13 cellular contexts compared by ENCODE assay signal in genomic region chr12:91009319-91009950, GRCh38. TPM values are rescaled to one million over a fixed set of nuclear protein-coding genes. Genes with fewer than 3 reads are reported as not detected.
DNase-seq lines count a peak whose midpoint lies in the region; ATAC-seq and TF ChIP-seq lines count a peak whose summit lies in the region.
"Had no signal": no experiment of that assay in that cellular context is flagged by ENCODE, and none has a peak within 500 bp of the region (broad histone marks: within the 10 kb centered on the region; RNA-seq: fewer than 3 reads in every experiment).

No MANE protein-coding gene starts in this region.

- POLR2A ChIA-PET in activated CD8-positive, alpha-beta T cell treated with anti-CD3 and anti-CD28 coated beads for 36 hours (lab: Charles Lee), result no interaction called here
- POLR2A ChIA-PET in activated CD8-positive, alpha-beta T cell treated with anti-CD3 and anti-CD28 coated beads, Interleukin-2, amount 10 ng/mL, durations not matched to agents 7 days and 5 days (lab: Charles Lee), result no interaction called here
- POLR2A ChIA-PET in IMR-90 (lab: Charles Lee; ENCODE audit: unreplicated experiment), result no interaction called here

- no peaks in the 10 kb centered on the region for H3K27me3 ChIP-seq in IMR-90 (ENCODE audit: control insufficient read depth, insufficient read depth, low read length)

- H3K36me3 ChIP-seq in IMR-90 (ENCODE audit: control insufficient read depth, insufficient read depth, low read length), result no peaks in the 10 kb centered on the region

- H3K4ac ChIP-seq in IMR-90 (ENCODE audit: low read depth, low read length), result no peak overlapping the region

- no peak overlapping the region for H3K4me3 ChIP-seq in IMR-90 (ENCODE audit: insufficient read depth, low read depth, low read length)

- no peaks in the 10 kb centered on the region for H3K4me1 ChIP-seq in IMR-90 (ENCODE audit: control insufficient read depth, insufficient read depth, low read length)

- no peak overlapping the region for H2BK20ac ChIP-seq in IMR-90 (ENCODE audit: low read depth, low read length)

- H3K23ac ChIP-seq in IMR-90 (ENCODE audit: low read depth, low read length), result no peak overlapping the region

- H3K27me3 Mint-ChIP-seq in activated CD8-positive, alpha-beta T cell treated with anti-CD3 and anti-CD28 coated beads for 36 hours, result peaks cover 10% of the 10 kb centered on the region
- H3K27me3 Mint-ChIP-seq in activated CD8-positive, alpha-beta T cell treated with anti-CD3 and anti-CD28 coated beads, Interleukin-2, amount 10 ng/mL, durations not matched to agents 7 days and 5 days (ENCODE audit: low read depth), result peaks cover 28% of the 10 kb centered on the region

- WGBS in IMR-90 (ENCODE audit: extremely low coverage in 2 of 2, insufficient read length in 1 of 2), 2 experiments, result 40% methylated on average over 1 of the region's 1 CpG; no CpG with 5 or more reads in 1 of the 2 experiments

- H3K9me3 Mint-ChIP-seq in activated CD8-positive, alpha-beta T cell treated with anti-CD3 and anti-CD28 coated beads for 36 hours, result no peaks in the 10 kb centered on the region
- H3K9me3 Mint-ChIP-seq in activated CD8-positive, alpha-beta T cell treated with anti-CD3 and anti-CD28 coated beads, Interleukin-2, amount 10 ng/mL, durations not matched to agents 7 days and 5 days (ENCODE audit: insufficient read depth), result no peaks in the 10 kb centered on the region
- H3K9me3 Mint-ChIP-seq: stimulated activated naive CD8-positive, alpha-beta T cell treated with anti-CD3 and anti-CD28 coated beads, Interleukin-15, Interleukin-2, amounts not matched to agents 100 ng/mL and 50 ng/mL, for 24 hours had no signal

- dilution Hi-C loops in IMR-90 (cut with HindIII; ENCODE audit: low sequenced_read_pairs, unreplicated experiment), result no loop called here

- H4K8ac ChIP-seq in IMR-90 (ENCODE audit: low read depth in 2 of 2, low read length in 2 of 2), result no peak overlapping the region

- intact Hi-C loops in activated CD8-positive, alpha-beta T cell treated with anti-CD3 and anti-CD28 coated beads for 36 hours (cut with micrococcal nuclease), result no loop called here
- intact Hi-C loops in IMR-90 (cut with micrococcal nuclease), result loop anchor here (5.0 kb wide), 1 partner anchor 48 kb away; the partner anchor contains the start of gene KERA

- no peaks in the 10 kb centered on the region for H3K9me1 ChIP-seq in IMR-90 (ENCODE audit: insufficient read depth, low read length)

- no peak overlapping the region for H2BK5ac ChIP-seq in IMR-90 (ENCODE audit: low read depth, low read length, poor library complexity, severe bottlenecking)

- BruUV-seq in IMR-90 (replicated peaks; lab: Mats Ljungman, UMichigan), result no TSS peak

- no peaks in the 10 kb centered on the region for H3K9me3 ChIP-seq in IMR-90 (ENCODE audit: control insufficient read depth, insufficient read depth, low read length)

- no peak overlapping the region for H3K27ac ChIP-seq in IMR-90 (ENCODE audit: insufficient read depth, low read length)

- H3K27ac Mint-ChIP-seq in activated CD8-positive, alpha-beta T cell treated with anti-CD3 and anti-CD28 coated beads for 36 hours, result no peak overlapping the region
- no peak overlapping the region for H3K27ac Mint-ChIP-seq in activated CD8-positive, alpha-beta T cell treated with anti-CD3 and anti-CD28 coated beads, Interleukin-2, amount 10 ng/mL, durations not matched to agents 7 days and 5 days
- H3K27ac Mint-ChIP-seq: stimulated activated naive CD8-positive, alpha-beta T cell treated with anti-CD3 and anti-CD28 coated beads, Interleukin-15, Interleukin-2, amounts not matched to agents 100 ng/mL and 50 ng/mL, for 24 hours had no signal

- CTCF ChIA-PET in activated CD8-positive, alpha-beta T cell treated with anti-CD3 and anti-CD28 coated beads for 36 hours (lab: Charles Lee), result no interaction called here
- CTCF ChIA-PET in activated CD8-positive, alpha-beta T cell treated with anti-CD3 and anti-CD28 coated beads, Interleukin-2, amount 10 ng/mL, durations not matched to agents 7 days and 5 days (lab: Charles Lee), result interaction anchor here (0.9 kb wide), 1 partner anchor 22 kb away, joined by 3 read pairs; no protein-coding TSS in a partner anchor
- CTCF ChIA-PET in IMR-90 (lab: Yijun Ruan, JAX), result interaction anchor here (1.0 kb wide), 1 partner anchor 9 kb away, joined by 4 read pairs; no protein-coding TSS in a partner anchor

- no peaks in the 10 kb centered on the region for H4K20me1 ChIP-seq in IMR-90 (ENCODE audit: insufficient read depth, low read length)

- H2BK120ac ChIP-seq in IMR-90 (ENCODE audit: low read depth, low read length), result no peak overlapping the region

- no peak overlapping the region for H2AFZ ChIP-seq in IMR-90 (replicated peaks; ENCODE audit: low read length, poor library complexity)

- H3K9ac ChIP-seq in IMR-90 (ENCODE audit: low read depth, low read length), result no peak overlapping the region

- no peak overlapping the region for H4K91ac ChIP-seq in IMR-90 (ENCODE audit: insufficient read depth, low read depth, low read length)

- no peaks in the 10 kb centered on the region for H3K36me3 Mint-ChIP-seq in activated CD8-positive, alpha-beta T cell treated with anti-CD3 and anti-CD28 coated beads for 36 hours (ENCODE audit: low read depth)
- H3K36me3 Mint-ChIP-seq in activated CD8-positive, alpha-beta T cell treated with anti-CD3 and anti-CD28 coated beads, Interleukin-2, amount 10 ng/mL, durations not matched to agents 7 days and 5 days (ENCODE audit: low read depth), result no peaks in the 10 kb centered on the region

- no peak overlapping the region for H3K18ac ChIP-seq in IMR-90 (ENCODE audit: low read depth, low read length)

- H3K56ac ChIP-seq in IMR-90 (ENCODE audit: extremely low read depth, insufficient read depth, low read length), result no peak overlapping the region

- peak; percentile 34 for ATAC-seq in activated CD8-positive, alpha-beta T cell treated with anti-CD3 and anti-CD28 coated beads for 36 hours
- ATAC-seq in activated CD8-positive, alpha-beta T cell treated with anti-CD3 and anti-CD28 coated beads, Interleukin-2, amount 10 ng/mL, durations not matched to agents 7 days and 5 days, result no peak
- peak; percentile 84 for ATAC-seq in HG02759 (IDR thresholded peaks at IDR 0.05; ENCODE audit: unreplicated experiment)
- ATAC-seq in IMR-90 (ENCODE audit: low read depth), result no peak
- peak; percentile 28 for ATAC-seq in stimulated activated naive CD8-positive, alpha-beta T cell treated with anti-CD3 and anti-CD28 coated beads, Interleukin-15, Interleukin-2, amounts not matched to agents 100 U/mL and 50 U/mL, for 24 hours

- H4K5ac ChIP-seq in IMR-90 (ENCODE audit: low read depth, low read length), result no peak overlapping the region

- in situ Hi-C loops in IMR-90 (cut with MboI; ENCODE audit: low sequenced_read_pairs), result no loop called here

- no peak for TF ChIP-seq RAD21 in IMR-90 (IDR thresholded peaks at IDR 0.05; ENCODE audit: low read length)

- H2AK5ac ChIP-seq in IMR-90 (ENCODE audit: low read depth, low read length), result no peak overlapping the region

- H3K79me1 ChIP-seq in IMR-90 (ENCODE audit: low read depth in 1 of 2, low read length in 2 of 2), result no peaks in the 10 kb centered on the region

- H3K4me2 ChIP-seq in IMR-90 (ENCODE audit: low read depth, low read length), result no peak overlapping the region

- no peak overlapping the region for H2AK9ac ChIP-seq in IMR-90 (replicated peaks; ENCODE audit: low read depth, low read length, poor library complexity)

- DNase-seq in activated CD8-positive, alpha-beta T cell treated with anti-CD3 and anti-CD28 coated beads for 36 hours, result no peak
- no peak for DNase-seq in activated CD8-positive, alpha-beta T cell treated with anti-CD3 and anti-CD28 coated beads, Interleukin-2, amount 10 ng/mL, durations not matched to agents 7 days and 5 days
- DNase-seq in IMR-90 (peak; percentile 41), SIG-M5 treated with dmso at 0.1 percent for 504 hours (lab: John Stamatoyannopoulos, UW; ENCODE audit: unreplicated experiment) (no peak), cerebellar cortex (ENCODE audit: low spot score) (no peak)
- DNase-seq in stimulated activated naive CD8-positive, alpha-beta T cell treated with anti-CD3 and anti-CD28 coated beads, Interleukin-15, Interleukin-2, amounts not matched to agents 100 U/mL and 50 U/mL, for 24 hours, result no peak
- no peak for DNase-seq in effector CD8-positive, alpha-beta T cell (lab: John Stamatoyannopoulos, UW)
- DNase-seq: activated CD4-positive, CD25-positive, alpha-beta regulatory T cell; cerebellar nuclear complex; NCI-H446 treated with DMSO at 0.1 percent for 48 hours had no signal

- TF ChIP-seq CTCF in activated CD8-positive, alpha-beta T cell treated with anti-CD3 and anti-CD28 coated beads for 36 hours (IDR thresholded peaks at IDR 0.05), result no peak
- TF ChIP-seq CTCF in IMR-90 (conservative IDR thresholded peaks at IDR 0.05; ENCODE audit: low read depth, low read length), result no peak

- peaks cover 14% of the 10 kb centered on the region for H3K4me1 Mint-ChIP-seq in activated CD8-positive, alpha-beta T cell treated with anti-CD3 and anti-CD28 coated beads for 36 hours (ENCODE audit: low read depth)
- peaks cover 26% of the 10 kb centered on the region for H3K4me1 Mint-ChIP-seq in activated CD8-positive, alpha-beta T cell treated with anti-CD3 and anti-CD28 coated beads, Interleukin-2, amount 10 ng/mL, durations not matched to agents 7 days and 5 days (ENCODE audit: low read depth)

- H2BK15ac ChIP-seq in IMR-90 (ENCODE audit: low read depth, low read length), result no peak overlapping the region

- H3K14ac ChIP-seq in IMR-90 (replicated peaks; ENCODE audit: low read depth, low read length), result no peak overlapping the region

- no peak for TF ChIP-seq POLR2A in IMR-90 (IDR thresholded peaks at IDR 0.05; ENCODE audit: low read depth, low read length)

- no peak overlapping the region for H3K4me3 Mint-ChIP-seq in activated CD8-positive, alpha-beta T cell treated with anti-CD3 and anti-CD28 coated beads for 36 hours
- H3K4me3 Mint-ChIP-seq in activated CD8-positive, alpha-beta T cell treated with anti-CD3 and anti-CD28 coated beads, Interleukin-2, amount 10 ng/mL, durations not matched to agents 7 days and 5 days, result no peak overlapping the region
- H3K4me3 Mint-ChIP-seq: stimulated activated naive CD8-positive, alpha-beta T cell treated with anti-CD3 and anti-CD28 coated beads, Interleukin-15, Interleukin-2, amounts not matched to agents 100 ng/mL and 50 ng/mL, for 24 hours had no signal

RNA-seq across cellular contexts. Expression of gene EPYC, which starts 4.7 kb away (rescaled TPM):
- not detected for total RNA-seq in activated CD8-positive, alpha-beta T cell treated with anti-CD3 and anti-CD28 coated beads for 36 hours
- total RNA-seq in activated CD8-positive, alpha-beta T cell treated with anti-CD3 and anti-CD28 coated beads, Interleukin-2, amount 10 ng/mL, durations not matched to agents 7 days and 5 days, result not detected
- not detected in 2 replicates for total RNA-seq in IMR-90 (2012; rRNA removed)
- not detected in 2 replicates for polyA plus RNA-seq in IMR-90 (2012; rRNA removed)
- polyA plus RNA-seq in IMR-90 (2012; cell fraction: cytosol; rRNA removed), result not detected in 2 replicates
- not detected in 2 replicates for polyA plus RNA-seq in IMR-90 (2012; cell fraction: nucleus; rRNA removed; ENCODE audit: low replicate concordance)

RNA-seq across cellular contexts. Expression of gene KERA, which starts 48.4 kb away (rescaled TPM):
- not detected for total RNA-seq in activated CD8-positive, alpha-beta T cell treated with anti-CD3 and anti-CD28 coated beads for 36 hours
- not detected for total RNA-seq in activated CD8-positive, alpha-beta T cell treated with anti-CD3 and anti-CD28 coated beads, Interleukin-2, amount 10 ng/mL, durations not matched to agents 7 days and 5 days
- not detected in 2 replicates for total RNA-seq in IMR-90 (2012; rRNA removed)
- not detected in 2 replicates for polyA plus RNA-seq in IMR-90 (2012; rRNA removed)
- not detected in 2 replicates for polyA plus RNA-seq in IMR-90 (2012; cell fraction: cytosol; rRNA removed)
- not detected in 2 replicates for polyA plus RNA-seq in IMR-90 (2012; cell fraction: nucleus; rRNA removed; ENCODE audit: low replicate concordance)
- polyA plus RNA-seq: AG04450 had no signal

RNA-seq across cellular contexts. Expression of gene CCER1, which starts 54.5 kb away (rescaled TPM):
- not detected for total RNA-seq in activated CD8-positive, alpha-beta T cell treated with anti-CD3 and anti-CD28 coated beads for 36 hours
- total RNA-seq in activated CD8-positive, alpha-beta T cell treated with anti-CD3 and anti-CD28 coated beads, Interleukin-2, amount 10 ng/mL, durations not matched to agents 7 days and 5 days, result not detected
- total RNA-seq in IMR-90 (2012; rRNA removed), result not detected in 2 replicates
- not detected in 2 replicates for polyA plus RNA-seq in IMR-90 (2012; rRNA removed)
- not detected in 2 replicates for polyA plus RNA-seq in IMR-90 (2012; cell fraction: cytosol; rRNA removed)
- polyA plus RNA-seq in IMR-90 (2012; cell fraction: nucleus; rRNA removed; ENCODE audit: low replicate concordance), result not detected in 2 replicates
- polyA plus RNA-seq: AG04450 had no signal

Comparison
In these comparisons a context has a peak if more than half of its experiments do, and no peak if none do; other contexts are left out.
1. ATAC-seq: peak in activated CD8-positive, alpha-beta T cell treated with anti-CD3 and anti-CD28 coated beads for 36 hours (single experiment), HG02759 (single experiment) and stimulated activated naive CD8-positive, alpha-beta T cell treated with anti-CD3 and anti-CD28 coated beads, Interleukin-15, Interleukin-2, amounts not matched to agents 100 U/mL and 50 U/mL, for 24 hours (single experiment); none in activated CD8-positive, alpha-beta T cell treated with anti-CD3 and anti-CD28 coated beads, Interleukin-2, amount 10 ng/mL, durations not matched to agents 7 days and 5 days (single experiment) and IMR-90 (single experiment).